35 cellular contexts compared by ENCODE assay signal in the genomic region with DNA sequence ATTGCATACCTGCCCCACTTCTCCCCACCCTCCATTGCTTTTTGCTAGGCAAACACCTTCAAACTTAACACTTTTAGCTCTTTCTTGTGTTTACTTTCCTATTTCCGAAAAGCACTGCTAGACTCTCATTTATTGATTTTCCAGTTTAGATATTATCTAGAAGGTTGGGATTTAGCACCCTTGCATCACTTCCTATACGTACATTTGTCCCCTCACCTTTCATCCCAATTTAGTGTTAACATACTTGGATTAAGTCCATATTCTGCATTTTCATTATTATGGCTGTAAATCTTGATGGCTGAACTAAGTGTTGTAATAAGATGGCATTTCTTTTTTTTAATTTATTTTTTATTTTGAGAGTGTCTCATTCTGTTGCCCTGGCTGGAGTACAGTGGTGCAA.
"Had no signal": no experiment of that assay in that cellular context is flagged by ENCODE, and none has a peak within 500 bp of the region (broad histone marks: within the 10 kb centered on the region; RNA-seq: fewer than 3 reads in every experiment).

No MANE protein-coding gene starts in this region.

- H3K4me3 ChIP-seq: MG63 had no signal

- H3K27me3 ChIP-seq: MG63 had no signal

- DNase-seq: Karpas-422, Kasumi-1, MG63, MM.1S, MV-4-11, NCI-H1048, NCI-H1092, NCI-H1092 treated with DMSO at 0.1 percent for 48 hours, NCI-H1105, NCI-H1105 treated with DMSO at 0.1 percent for 48 hours, NCI-H1417, NCI-H1417 treated with DMSO at 0.1 percent for 48 hours, NCI-H1436, NCI-H1436 treated with DMSO at 0.1 percent for 48 hours, NCI-H146, NCI-H1694, NCI-H1694 treated with DMSO at 0.1 percent for 48 hours, NCI-H187, NCI-H187 treated with DMSO at 0.1 percent for 48 hours, NCI-H1930, NCI-H2029, NCI-H2029 treated with DMSO at 0.1 percent for 48 hours, NCI-H2081, NCI-H2081 treated with DMSO at 0.1 percent for 48 hours, NCI-H2107, NCI-H2171, NCI-H2171 treated with DMSO at 0.1 percent for 48 hours, NCI-H2227 treated with DMSO at 0.1 percent for 48 hours, NCI-H226, NCI-H345, NCI-H446, NCI-H446 treated with DMSO at 0.1 percent for 48 hours, NCI-H510A, NCI-H510A treated with DMSO at 0.1 percent for 48 hours, NCI-H524 had no signal

- H3K36me3 ChIP-seq: MG63 had no signal
